In genomic region chr20:53722515-53723036, GRCh38 we compare ENCODE assay signal across 29 cellular contexts.
DNase-seq lines count a peak whose midpoint lies in the region; ATAC-seq, FAIRE-seq and TF ChIP-seq lines count a peak whose summit lies in the region.
"Had no signal": no experiment of that assay in that cellular context is flagged by ENCODE, and none has a peak within 500 bp of the region (broad histone marks: within the 10 kb centered on the region; RNA-seq: fewer than 3 reads in every experiment).

No MANE protein-coding gene starts in this region.

- CTCF ChIA-PET in activated CD8-positive, alpha-beta T cell treated with anti-CD3 and anti-CD28 coated beads for 36 hours (lab: Charles Lee) = interaction anchor here (0.6 to 1.5 kb wide), 2 partner anchors 16 to 193 kb away, joined by 3 read pairs; no protein-coding TSS in a partner anchor

- H3F3A ChIP-seq in OCI-LY1 (ENCODE audit: insufficient read depth, low read length) = no peaks in the 10 kb centered on the region

- no peaks in the 10 kb centered on the region for H3K27me3 ChIP-seq in OCI-LY1 (ENCODE audit: insufficient read depth, low read length)
- H3K27me3 ChIP-seq in brain microvascular endothelial cell (replicated peaks) = no peaks in the 10 kb centered on the region
- H3K27me3 ChIP-seq in pancreas = no peaks in the 10 kb centered on the region
- H3K27me3 ChIP-seq: SJSA1 had no signal

- H3K9me2 ChIP-seq in OCI-LY1 (ENCODE audit: low read depth, low read length) = no peaks in the 10 kb centered on the region

- intact Hi-C loops in activated CD4-positive, alpha-beta T cell treated with anti-CD3 and anti-CD28 coated beads, Interleukin-2, amount 10 ng/mL, durations not matched to agents 24 days and 14 days (cut with micrococcal nuclease) = no loop called here
- intact Hi-C loops in activated CD8-positive, alpha-beta T cell treated with anti-CD3 and anti-CD28 coated beads for 36 hours (cut with micrococcal nuclease) = no loop called here
- intact Hi-C loops in pancreas (cut with DNase I) = no loop called here

- H2AFZ ChIP-seq in OCI-LY1 (ENCODE audit: low read length) = no peak overlapping the region
- H2AFZ ChIP-seq: PC-9 had no signal

- in situ Hi-C loops in brain microvascular endothelial cell (cut with HindIII; ENCODE audit: low pct_ligation_motif_present, low sequenced_read_pairs) = no loop called here

- no peaks in the 10 kb centered on the region for H4K20me1 ChIP-seq in OCI-LY1 (ENCODE audit: insufficient read depth, low read length)

- H3K9ac ChIP-seq in OCI-LY1 (ENCODE audit: low read length) = no peak overlapping the region

- DNase-seq in activated CD4-positive, alpha-beta T cell treated with anti-CD3 and anti-CD28 coated beads, Interleukin-2, amount 10 ng/mL, durations not matched to agents 24 days and 14 days = no peak
- DNase-seq in activated CD4-positive, alpha-beta T cell treated with anti-CD3 and anti-CD28 coated beads, Interleukin-2, amount 50 U/mL, for 48 hours = no peak
- no peak for DNase-seq in activated CD8-positive, alpha-beta T cell treated with anti-CD3 and anti-CD28 coated beads for 36 hours
- DNase-seq in memory B cell (ENCODE audit: low spot score in 2 of 2) = no peak
- no peak for DNase-seq in NCI-H510A treated with DMSO at 0.1 percent for 48 hours (lab: John Stamatoyannopoulos, UW)
- no peak for DNase-seq in brain microvascular endothelial cell
- no peak for DNase-seq in pancreas
- DNase-seq: C1 segment of cervical spinal cord; CD4-positive, alpha-beta memory T cell; COR-L47; DMS53; KBM-7; MV-4-11; NCI-H1105; NCI-H1436 treated with DMSO at 0.1 percent for 48 hours; NCI-H187 treated with DMSO at 0.1 percent for 48 hours; NCI-H2171 treated with DMSO at 0.1 percent for 48 hours; NCI-H345; NCI-H524; NCI-H774; NK-92 treated with Interleukin-12 subunit alpha and Interleukin-12 subunit beta, amount 100 ng/mL, for 24 hours; PC-9; Right ventricle myocardium superior; RPMI8226 had no signal

- peaks cover 8% of the 10 kb centered on the region for H3K9me3 Mint-ChIP-seq in activated CD4-positive, alpha-beta T cell treated with anti-CD3 and anti-CD28 coated beads, Interleukin-2, amount 10 ng/mL, durations not matched to agents 24 days and 14 days
- peaks cover 2% of the 10 kb centered on the region for H3K9me3 Mint-ChIP-seq in activated CD8-positive, alpha-beta T cell treated with anti-CD3 and anti-CD28 coated beads for 36 hours
- H3K9me3 Mint-ChIP-seq in memory B cell = no peaks in the 10 kb centered on the region
- H3K9me3 Mint-ChIP-seq: CD4-positive, alpha-beta memory T cell had no signal

- no peak overlapping the region for H3K4me3 Mint-ChIP-seq in activated CD4-positive, alpha-beta T cell treated with anti-CD3 and anti-CD28 coated beads, Interleukin-2, amount 10 ng/mL, durations not matched to agents 24 days and 14 days
- no peak overlapping the region for H3K4me3 Mint-ChIP-seq in activated CD8-positive, alpha-beta T cell treated with anti-CD3 and anti-CD28 coated beads for 36 hours
- no peak overlapping the region for H3K4me3 Mint-ChIP-seq in memory B cell
- H3K4me3 Mint-ChIP-seq: CD4-positive, alpha-beta memory T cell had no signal

- no peak overlapping the region for H3K4me2 ChIP-seq in OCI-LY1 (ENCODE audit: low read length)
- H3K4me2 ChIP-seq: A549, PC-9 had no signal

- H3K36me3 Mint-ChIP-seq in activated CD4-positive, alpha-beta T cell treated with anti-CD3 and anti-CD28 coated beads, Interleukin-2, amount 10 ng/mL, durations not matched to agents 24 days and 14 days (ENCODE audit: low read depth) = peaks cover 2% of the 10 kb centered on the region
- H3K36me3 Mint-ChIP-seq in activated CD8-positive, alpha-beta T cell treated with anti-CD3 and anti-CD28 coated beads for 36 hours (ENCODE audit: low read depth) = peaks cover 2% of the 10 kb centered on the region
- no peaks in the 10 kb centered on the region for H3K36me3 Mint-ChIP-seq in memory B cell
- H3K36me3 Mint-ChIP-seq: CD4-positive, alpha-beta memory T cell had no signal

- TF ChIP-seq CTCF in OCI-LY1 (IDR thresholded peaks at IDR 0.05; ENCODE audit: low read length) = no peak
- no peak for TF ChIP-seq CTCF in activated CD8-positive, alpha-beta T cell treated with anti-CD3 and anti-CD28 coated beads for 36 hours (IDR thresholded peaks at IDR 0.05)
- TF ChIP-seq CTCF in brain microvascular endothelial cell (IDR thresholded peaks at IDR 0.05; ENCODE audit: low read depth, low read length, missing control alignments) = no peak
- no peak for TF ChIP-seq CTCF in pancreas (IDR thresholded peaks at IDR 0.05)

- peaks cover 17% of the 10 kb centered on the region for H3K4me1 Mint-ChIP-seq in activated CD4-positive, alpha-beta T cell treated with anti-CD3 and anti-CD28 coated beads, Interleukin-2, amount 10 ng/mL, durations not matched to agents 24 days and 14 days
- H3K4me1 Mint-ChIP-seq in activated CD8-positive, alpha-beta T cell treated with anti-CD3 and anti-CD28 coated beads for 36 hours (ENCODE audit: low read depth) = peaks cover 12% of the 10 kb centered on the region
- peaks cover 14% of the 10 kb centered on the region for H3K4me1 Mint-ChIP-seq in memory B cell

- no peak for FAIRE-seq in pancreas (lab: Jason Lieb, UNC)
- FAIRE-seq: A549, GM18507, H54 had no signal

- POLR2A ChIA-PET in activated CD8-positive, alpha-beta T cell treated with anti-CD3 and anti-CD28 coated beads for 36 hours (lab: Charles Lee) = interaction anchor here (0.6 to 0.9 kb wide), 2 partner anchors 15 to 140 kb away, joined by 3 to 4 read pairs; no protein-coding TSS in a partner anchor

- H3K36me3 ChIP-seq in OCI-LY1 (ENCODE audit: insufficient read depth, low read length) (no peaks in the 10 kb centered on the region), brain microvascular endothelial cell (replicated peaks) (no peaks in the 10 kb centered on the region), pancreas (no peaks in the 10 kb centered on the region)
- H3K36me3 ChIP-seq: SJSA1 had no signal

- 85 to 88% methylated on average over 5 of the region's 5 CpGs for WGBS in pancreas, 2 donors

- H3K9me3 ChIP-seq in OCI-LY1 (ENCODE audit: low read length) (no peaks in the 10 kb centered on the region), pancreas (no peaks in the 10 kb centered on the region)
- H3K9me3 ChIP-seq: A549, SJSA1 had no signal

- H3K27ac ChIP-seq in OCI-LY1 (ENCODE audit: low read depth, low read length, poor library complexity, severe bottlenecking) (peak overlapping the region; percentile 54), brain microvascular endothelial cell (no peak overlapping the region), pancreas (no peak overlapping the region)
- H3K27ac ChIP-seq: A549, PC-9, SJSA1 had no signal

- H3K27me3 Mint-ChIP-seq in activated CD4-positive, alpha-beta T cell treated with anti-CD3 and anti-CD28 coated beads, Interleukin-2, amount 10 ng/mL, durations not matched to agents 24 days and 14 days = no peaks in the 10 kb centered on the region
- H3K27me3 Mint-ChIP-seq in activated CD8-positive, alpha-beta T cell treated with anti-CD3 and anti-CD28 coated beads for 36 hours = no peaks in the 10 kb centered on the region
- H3K27me3 Mint-ChIP-seq in memory B cell = no peaks in the 10 kb centered on the region
- H3K27me3 Mint-ChIP-seq: CD4-positive, alpha-beta memory T cell had no signal

- peak overlapping the region; percentile 76 for H3K27ac Mint-ChIP-seq in activated CD4-positive, alpha-beta T cell treated with anti-CD3 and anti-CD28 coated beads, Interleukin-2, amount 10 ng/mL, durations not matched to agents 24 days and 14 days
- H3K27ac Mint-ChIP-seq in activated CD8-positive, alpha-beta T cell treated with anti-CD3 and anti-CD28 coated beads for 36 hours = peak overlapping the region; percentile 38
- H3K27ac Mint-ChIP-seq in memory B cell = peak overlapping the region; percentile 51
- H3K27ac Mint-ChIP-seq: CD4-positive, alpha-beta memory T cell had no signal

- no peak overlapping the region for H3K4me3 ChIP-seq in OCI-LY1 (ENCODE audit: low read depth, low read length, poor library complexity, severe bottlenecking)
- H3K4me3 ChIP-seq in brain microvascular endothelial cell (ENCODE audit: low read depth, low read length) = no peak overlapping the region
- H3K4me3 ChIP-seq in pancreas = no peak overlapping the region
- H3K4me3 ChIP-seq: A549, PC-9, SJSA1 had no signal

- H3K4me1 ChIP-seq in OCI-LY1 (ENCODE audit: insufficient read depth, low read length, severe bottlenecking) (peaks cover 20% of the 10 kb centered on the region), pancreas (no peaks in the 10 kb centered on the region)

- no peaks in the 10 kb centered on the region for H3K79me2 ChIP-seq in OCI-LY1 (ENCODE audit: insufficient read depth, low read length)

- ATAC-seq in activated CD8-positive, alpha-beta T cell treated with anti-CD3 and anti-CD28 coated beads for 36 hours = no peak
- ATAC-seq in memory B cell (ENCODE audit: low read depth) (no peak), pancreas (no peak)
- ATAC-seq: A549 had no signal
